Comparison of ENCODE assay signal across 8 cellular contexts in the genomic region with DNA sequence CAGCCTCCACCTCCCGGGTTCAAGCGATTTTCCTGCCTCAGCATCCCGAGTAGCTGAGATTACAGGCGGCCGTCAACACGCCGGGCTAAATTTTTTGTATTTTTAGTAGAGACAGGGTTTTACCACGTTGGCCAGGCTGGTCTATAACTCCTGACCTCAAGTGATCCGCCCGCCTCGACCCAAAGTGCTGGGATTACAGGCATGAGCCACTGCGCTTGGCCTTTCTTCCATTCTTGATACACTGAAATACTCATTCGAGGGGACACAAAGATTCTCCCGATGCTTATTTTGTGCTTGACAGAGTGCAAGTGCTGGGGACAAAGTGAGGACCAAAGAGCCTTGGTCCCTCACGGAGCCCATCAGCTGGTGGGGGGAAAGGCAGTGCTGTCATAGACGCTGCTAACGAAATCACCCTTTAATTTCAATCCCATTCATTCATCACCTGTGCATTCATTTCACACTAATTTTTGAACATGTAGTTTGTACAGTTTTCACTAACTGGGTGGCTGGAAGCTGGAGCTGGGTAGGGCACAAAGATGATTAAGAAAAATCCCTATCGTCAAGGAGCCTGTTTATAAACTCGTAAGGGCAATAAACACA. TPM values are rescaled to one million over a fixed set of nuclear protein-coding genes. Genes with fewer than 3 reads are reported as not detected.
DNase-seq lines count a peak whose midpoint lies in the region; TF ChIP-seq lines count a peak whose summit lies in the region.

No MANE protein-coding gene starts in this region.

- POLR2A ChIA-PET in activated CD4-positive, alpha-beta T cell treated with anti-CD3 and anti-CD28 coated beads, Interleukin-2, amount 10 ng/mL, durations not matched to agents 7 days and 5 days (lab: Charles Lee) = interaction anchor here (0.6 kb wide), 1 partner anchor 27 kb away, joined by 3 read pairs; no protein-coding TSS in a partner anchor

- DNase-seq in activated CD4-positive, alpha-beta T cell treated with anti-CD3 and anti-CD28 coated beads, Interleukin-2, amount 10 ng/mL, durations not matched to agents 7 days and 5 days = no peak
- no peak for DNase-seq in activated CD4-positive, alpha-beta T cell treated with anti-CD3 and anti-CD28 coated beads for 48 hours
- DNase-seq in kidney epithelial cell (ENCODE audit: low read depth) (no peak), SIG-M5 (lab: John Stamatoyannopoulos, UW) (no peak), NCI-H2029 (lab: John Stamatoyannopoulos, UW) (no peak), NCI-H446 (lab: John Stamatoyannopoulos, UW) (no peak)

- peak overlapping the region in 2 of 5 donors; percentile 88 to 93 for H3K9ac ChIP-seq in subcutaneous abdominal adipose tissue (ENCODE audit: low read length in 5 of 5)

- H3K36me3 Mint-ChIP-seq in activated CD4-positive, alpha-beta T cell treated with anti-CD3 and anti-CD28 coated beads, Interleukin-2, amount 10 ng/mL, durations not matched to agents 7 days and 5 days (ENCODE audit: low read depth) = peaks cover 25% of the 10 kb centered on the region
- H3K36me3 Mint-ChIP-seq in activated naive CD8-positive, alpha-beta T cell = peaks cover 6% of the 10 kb centered on the region

- H3K27me3 ChIP-seq in kidney epithelial cell (ENCODE audit: control insufficient read depth, insufficient read depth, low read length) = no peaks in the 10 kb centered on the region
- H3K27me3 ChIP-seq in subcutaneous abdominal adipose tissue (ENCODE audit: control insufficient read depth in 5 of 5, insufficient read depth in 4 of 5, low read length in 5 of 5) = no peaks in the 10 kb centered on the region

- no peak for TF ChIP-seq CTCF in kidney epithelial cell (IDR thresholded peaks at IDR 0.05; ENCODE audit: insufficient read depth, low read length, poor library complexity, severe bottlenecking)

- H3K36me3 ChIP-seq in kidney epithelial cell (ENCODE audit: control insufficient read depth, insufficient read depth, low read length) (no peaks in the 10 kb centered on the region), subcutaneous abdominal adipose tissue (ENCODE audit: control insufficient read depth in 5 of 5, insufficient read depth in 5 of 5, low read length in 5 of 5) (no peaks in the 10 kb centered on the region)

- peaks cover 46% of the 10 kb centered on the region for H3K4me1 Mint-ChIP-seq in activated CD4-positive, alpha-beta T cell treated with anti-CD3 and anti-CD28 coated beads, Interleukin-2, amount 10 ng/mL, durations not matched to agents 7 days and 5 days
- H3K4me1 Mint-ChIP-seq in activated naive CD8-positive, alpha-beta T cell (ENCODE audit: low read depth) = peaks cover 42% of the 10 kb centered on the region

- H3K27ac Mint-ChIP-seq in activated CD4-positive, alpha-beta T cell treated with anti-CD3 and anti-CD28 coated beads, Interleukin-2, amount 10 ng/mL, durations not matched to agents 7 days and 5 days = no peak overlapping the region
- no peak overlapping the region for H3K27ac Mint-ChIP-seq in activated naive CD8-positive, alpha-beta T cell

- CTCF ChIA-PET in activated CD4-positive, alpha-beta T cell treated with anti-CD3 and anti-CD28 coated beads, Interleukin-2, amount 10 ng/mL, durations not matched to agents 7 days and 5 days (lab: Charles Lee) = interaction anchor here (0.6 to 3.8 kb wide), 14 partner anchors 8 to 314 kb away, joined by 3 to 20 read pairs (median 3); no protein-coding TSS in a partner anchor

- H3K4me3 ChIP-seq in kidney epithelial cell (ENCODE audit: low read depth, low read length) = peak overlapping the region; percentile 88
- H3K4me3 ChIP-seq in subcutaneous abdominal adipose tissue (ENCODE audit: low read depth in 1 of 5, low read length in 5 of 5) = peak overlapping the region; percentile 62 to 90 (median 86)

- no peaks in the 10 kb centered on the region for H3K9me3 ChIP-seq in subcutaneous abdominal adipose tissue (ENCODE audit: control insufficient read depth in 5 of 5, low read length in 5 of 5)

- H3K27ac ChIP-seq in subcutaneous abdominal adipose tissue (ENCODE audit: low read depth, low read length) = no peak overlapping the region

- peaks cover 0 to 35% (median 30%) of the 10 kb centered on the region in 5 donors for H3K4me1 ChIP-seq in subcutaneous abdominal adipose tissue (ENCODE audit: control insufficient read depth in 5 of 5, insufficient read depth in 5 of 5, low read length in 5 of 5)

- H3K27me3 Mint-ChIP-seq in activated CD4-positive, alpha-beta T cell treated with anti-CD3 and anti-CD28 coated beads, Interleukin-2, amount 10 ng/mL, durations not matched to agents 7 days and 5 days = peaks cover 5% of the 10 kb centered on the region
- peaks cover 6% of the 10 kb centered on the region for H3K27me3 Mint-ChIP-seq in activated naive CD8-positive, alpha-beta T cell

- peak overlapping the region; percentile 83 for H3K4me3 Mint-ChIP-seq in activated CD4-positive, alpha-beta T cell treated with anti-CD3 and anti-CD28 coated beads, Interleukin-2, amount 10 ng/mL, durations not matched to agents 7 days and 5 days
- H3K4me3 Mint-ChIP-seq in activated naive CD8-positive, alpha-beta T cell = peak overlapping the region; percentile 97

- no peaks in the 10 kb centered on the region for H3K9me3 Mint-ChIP-seq in activated CD4-positive, alpha-beta T cell treated with anti-CD3 and anti-CD28 coated beads, Interleukin-2, amount 10 ng/mL, durations not matched to agents 7 days and 5 days
- H3K9me3 Mint-ChIP-seq in activated naive CD8-positive, alpha-beta T cell (ENCODE audit: low read depth) = no peaks in the 10 kb centered on the region

RNA-seq across cellular contexts. Expression of a gene that starts 0.6 kb away (rescaled TPM):
- 10 to 100 TPM; 30.3 to 34.0 TPM for total RNA-seq in activated CD4-positive, alpha-beta T cell treated with anti-CD3 and anti-CD28 coated beads, Interleukin-2, amount 10 ng/mL, durations not matched to agents 7 days and 5 days
- total RNA-seq in kidney epithelial cell = 15.3 and 17.4 TPM in 2 replicates
